ENCODE assay signal across 9 cellular contexts in the genomic region with DNA sequence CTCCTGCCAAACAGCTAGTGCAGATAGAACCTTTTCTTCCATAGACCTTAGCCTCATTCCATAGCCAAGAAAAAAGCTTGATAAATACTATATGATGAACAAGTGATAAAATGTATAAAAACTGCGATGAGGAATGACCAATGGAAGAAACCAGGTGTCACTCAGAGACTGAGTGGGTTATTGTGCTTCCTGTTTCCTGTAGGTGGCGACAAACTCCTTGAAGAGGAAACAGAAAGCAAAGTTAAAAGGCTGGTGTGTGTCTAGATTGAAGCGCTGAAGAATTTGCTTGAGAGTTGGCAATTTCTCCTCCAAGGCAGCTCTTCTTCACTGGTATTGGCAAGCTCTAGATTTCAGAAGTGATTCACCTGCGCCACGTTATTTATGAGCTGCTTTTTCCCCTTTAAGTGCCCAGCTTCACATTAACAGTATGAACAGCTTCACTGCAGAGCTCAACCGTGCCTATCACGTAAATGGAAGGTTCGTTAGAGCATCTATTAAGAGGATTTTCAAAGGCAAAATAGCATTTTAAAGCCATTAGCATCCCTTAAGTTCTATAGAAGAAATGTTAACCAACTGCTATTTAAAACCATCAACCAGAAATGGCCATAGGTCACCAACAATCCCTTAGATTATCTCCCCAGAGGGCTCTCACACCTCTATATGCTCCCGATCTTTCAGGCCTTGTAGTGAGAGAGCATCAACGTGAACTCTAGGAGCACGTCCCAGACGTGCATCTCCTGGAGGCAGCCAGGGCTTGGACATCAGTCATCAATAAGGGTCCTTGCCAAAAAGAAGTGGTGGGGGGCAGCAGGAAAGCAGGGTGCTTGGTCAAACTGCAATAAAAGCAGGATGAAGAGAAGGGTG.
DNase-seq lines count a peak whose midpoint lies in the region; ATAC-seq, FAIRE-seq and TF ChIP-seq lines count a peak whose summit lies in the region.
"Had no signal": no experiment of that assay in that cellular context is flagged by ENCODE, and none has a peak within 500 bp of the region (broad histone marks: within the 10 kb centered on the region; RNA-seq: fewer than 3 reads in every experiment).

No MANE protein-coding gene starts in this region.

- WGBS in H1 (ENCODE audit: extremely low coverage in 1 of 2, insufficient coverage in 1 of 2, insufficient read length in 1 of 2, insufficient replicate concordance in 2 of 2, low coverage in 1 of 2, low lambda C conversion rate in 2 of 2, missing lambda C conversion rate in 1 of 2), 2 experiments, result 59% methylated on average over 12 of the region's 12 CpGs; no CpG with 5 or more reads in 1 of the 2 experiments

- H2BK15ac ChIP-seq in H1 (ENCODE audit: low read length), result no peak overlapping the region

- H3K56ac ChIP-seq in H1 (replicated peaks; ENCODE audit: insufficient read length, low read depth, low read length), result no peak overlapping the region

- no peak overlapping the region for H2BK20ac ChIP-seq in H1 (ENCODE audit: low read length)

- no peak overlapping the region for H3K14ac ChIP-seq in H1 (ENCODE audit: insufficient read length)

- H3K23ac ChIP-seq in H1 (ENCODE audit: insufficient read length), result no peak overlapping the region

- no peak overlapping the region for H4K91ac ChIP-seq in H1 (replicated peaks; ENCODE audit: insufficient read length, low read length)

- no peak overlapping the region for H2AK5ac ChIP-seq in H1 (ENCODE audit: low read depth, low read length)

- TF ChIP-seq CTCF in H1 (IDR thresholded peaks at IDR 0.05; ENCODE audit: control extremely low read depth in 1 of 3, insufficient read depth in 1 of 3, low read depth in 1 of 3, low read length in 3 of 3), result peak in 2 of 3 experiments; percentile 81; a peak in 3 of 4 replicates
- peak; percentile 47 to 83 (median 60) for TF ChIP-seq CTCF in vagina (IDR thresholded peaks at IDR 0.05)

- no peaks in the 10 kb centered on the region for H3K23me2 ChIP-seq in H1 (ENCODE audit: low read depth, low read length)

- no peak overlapping the region for H3K4ac ChIP-seq in H1 (replicated peaks; ENCODE audit: insufficient read length, low read depth, low read length)

- H2AFZ ChIP-seq in H1 (ENCODE audit: low read length), result no peak overlapping the region

- no peak overlapping the region for H3K18ac ChIP-seq in H1 (ENCODE audit: extremely low read depth, low read length)

- no peak overlapping the region for H3K4me2 ChIP-seq in H1 (ENCODE audit: insufficient read depth in 1 of 2, low read depth in 2 of 2, low read length in 2 of 2)
- H3K4me2 ChIP-seq: BLaER1 had no signal

- H3K9me3 ChIP-seq in H1 (ENCODE audit: insufficient read depth in 2 of 2, low read depth in 1 of 2, low read length in 1 of 2) (no peaks in the 10 kb centered on the region), vagina (no peaks in the 10 kb centered on the region)

- H4K8ac ChIP-seq in H1 (ENCODE audit: extremely low read depth, insufficient read depth, low read length), result no peak overlapping the region

- no peak overlapping the region for H3K9ac ChIP-seq in H1 (replicated peaks in 1 of 4; ENCODE audit: extremely low read depth in 1 of 4, low read depth in 3 of 4, low read length in 3 of 4)
- H3K9ac ChIP-seq: BLaER1 had no signal

- no peak overlapping the region for H2BK120ac ChIP-seq in H1 (replicated peaks; ENCODE audit: low read depth, low read length)

- H3K27me3 ChIP-seq in H1 (replicated peaks in 1 of 4; ENCODE audit: control insufficient read depth in 3 of 4, extremely low read depth in 1 of 4, insufficient read depth in 3 of 4, low read length in 3 of 4), result no peaks in the 10 kb centered on the region; a peak in 1 of 7 replicates
- H3K27me3 ChIP-seq in vagina, result no peaks in the 10 kb centered on the region
- H3K27me3 ChIP-seq: BLaER1 had no signal

- intact Hi-C loops in vagina (cut with DNase I), result no loop called here

- TF ChIP-seq EP300 in H1 (IDR thresholded peaks at IDR 0.05; ENCODE audit: borderline replicate concordance in 1 of 2, low read depth in 2 of 2, low read length in 2 of 2), result no peak

- no peak for TF ChIP-seq POLR2A in H1 (IDR thresholded peaks at IDR 0.05; ENCODE audit: control extremely low read depth in 1 of 2, low read depth in 2 of 2, low read length in 2 of 2)
- TF ChIP-seq POLR2A in vagina (IDR thresholded peaks at IDR 0.05), result no peak

- H3K36me3 ChIP-seq in H1 (ENCODE audit: control insufficient read depth in 2 of 4, insufficient read depth in 4 of 4, low read length in 3 of 4) (no peaks in the 10 kb centered on the region), vagina (no peaks in the 10 kb centered on the region)
- H3K36me3 ChIP-seq: BLaER1 had no signal

- peak; percentile 75 for ATAC-seq in GM21737 (IDR thresholded peaks at IDR 0.05; ENCODE audit: unreplicated experiment)

- H3K4me1 ChIP-seq in H1 (replicated peaks in 1 of 4; ENCODE audit: control insufficient read depth in 3 of 4, insufficient read depth in 4 of 4, low read length in 3 of 4) (no peaks in the 10 kb centered on the region), vagina (peaks cover 6% of the 10 kb centered on the region)
- H3K4me1 ChIP-seq: BLaER1 had no signal

- no peak overlapping the region for H2BK5ac ChIP-seq in H1 (ENCODE audit: low read depth, low read length)

- POLR2A ChIA-PET in H1 (lab: Charles Lee; ENCODE audit: partially characterized antibody), result interaction anchor here (0.9 kb wide), 1 partner anchor 10 kb away, joined by 3 read pairs; no protein-coding TSS in a partner anchor

- H4K5ac ChIP-seq in H1 (ENCODE audit: insufficient read length, low read depth, low read length), result no peak overlapping the region

- H3K27ac ChIP-seq in H1 (ENCODE audit: low read depth, low read length) (no peak overlapping the region), vagina (no peak overlapping the region)
- H3K27ac ChIP-seq: BLaER1 had no signal

- peak; percentile 61 for DNase-seq in SIG-M5 treated with dmso at 0.1 percent for 504 hours (lab: John Stamatoyannopoulos, UW; ENCODE audit: unreplicated experiment)
- no peak for DNase-seq in SIG-M5 (lab: John Stamatoyannopoulos, UW)
- peak; percentile 74 for DNase-seq in NAMALWA (ENCODE audit: low spot score)
- DNase-seq in SHP77 (lab: John Stamatoyannopoulos, UW), result peak; percentile 44 to 70
- DNase-seq in H1 (ENCODE audit: low read depth in 1 of 2, low spot score in 2 of 2), result peak in 1 of 2 experiments; percentile 13
- DNase-seq in lung microvascular endothelial cell (ENCODE audit: low read depth in 2 of 2), result peak; percentile 41 to 42
- DNase-seq in vagina (ENCODE audit: extremely low spot score in 2 of 2), result no peak

- no peak overlapping the region for H2BK12ac ChIP-seq in H1 (ENCODE audit: low read depth, low read length)

- no peaks in the 10 kb centered on the region; the same call in 1 of the 2 replicates for H3K79me1 ChIP-seq in H1 (ENCODE audit: low read depth, low read length)

- H4K20me1 ChIP-seq in H1 (replicated peaks in 1 of 2; ENCODE audit: control insufficient read depth in 1 of 2, insufficient read depth in 2 of 2, low read length in 2 of 2), result no peaks in the 10 kb centered on the region
- H4K20me1 ChIP-seq: BLaER1 had no signal

- no peak overlapping the region for H3K4me3 ChIP-seq in H1 (ENCODE audit: extremely low read depth in 1 of 4, insufficient read depth in 2 of 4, low read depth in 3 of 4, low read length in 4 of 4)
- no peak overlapping the region for H3K4me3 ChIP-seq in vagina
- H3K4me3 ChIP-seq: BLaER1 had no signal

- peak; percentile 96 for FAIRE-seq in H1 (lab: Jason Lieb, UNC)

- CTCF ChIA-PET in H1 (lab: Charles Lee; ENCODE audit: partially characterized antibody), result interaction anchor here (0.6 to 2.4 kb wide), 27 partner anchors 8 to 948 kb away, joined by 3 to 9 read pairs (median 4); no protein-coding TSS in a partner anchor

- H3K79me2 ChIP-seq in H1 (ENCODE audit: control insufficient read depth in 1 of 2, insufficient read depth in 2 of 2, low read length in 2 of 2), result no peaks in the 10 kb centered on the region

- peak; percentile 92 to 95 for TF ChIP-seq RAD21 in H1 (IDR thresholded peaks at IDR 0.05 in 1 of 2, conservative IDR thresholded peaks at IDR 0.05 in 1 of 2; ENCODE audit: low read depth in 2 of 2, low read length in 2 of 2)

TF ChIP-seq in H1, 55 proteins besides CTCF, POLR2A, EP300 and RAD21:
- TF ChIP-seq CBX5 (IDR thresholded peaks at IDR 0.05; ENCODE audit: low read depth, low read length), result no peak
- TF ChIP-seq CEBPB (IDR thresholded peaks at IDR 0.05; ENCODE audit: low read depth, low read length), result no peak
- TF ChIP-seq EZH2 (IDR thresholded peaks at IDR 0.05; ENCODE audit: low read depth, low read length, severe bottlenecking), result no peak
- no peak for TF ChIP-seq HDAC6 (IDR thresholded peaks at IDR 0.05; ENCODE audit: low read depth, low read length)
- TF ChIP-seq CHD1 (IDR thresholded peaks at IDR 0.05; ENCODE audit: low read depth, low read length), result no peak
- no peak for TF ChIP-seq SRF (IDR thresholded peaks at IDR 0.05; ENCODE audit: low read depth, low read length)
- no peak for TF ChIP-seq ZNF274 (IDR thresholded peaks at IDR 0.05; ENCODE audit: borderline replicate concordance, extremely low read depth, low read length)
- TF ChIP-seq JUN (IDR thresholded peaks at IDR 0.05; ENCODE audit: low read depth, low read length), result no peak
- TF ChIP-seq, protein P1, sequence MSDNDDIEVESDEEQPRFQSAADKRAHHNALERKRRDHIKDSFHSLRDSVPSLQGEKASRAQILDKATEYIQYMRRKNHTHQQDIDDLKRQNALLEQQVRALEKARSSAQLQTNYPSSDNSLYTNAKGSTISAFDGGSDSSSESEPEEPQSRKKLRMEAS (IDR thresholded peaks at IDR 0.05), result no peak
- no peak for TF ChIP-seq SP1 (IDR thresholded peaks at IDR 0.05; ENCODE audit: low read depth, low read length)
- no peak for TF ChIP-seq MAFK (IDR thresholded peaks at IDR 0.05; ENCODE audit: low read depth, low read length)
- TF ChIP-seq, protein P2, sequence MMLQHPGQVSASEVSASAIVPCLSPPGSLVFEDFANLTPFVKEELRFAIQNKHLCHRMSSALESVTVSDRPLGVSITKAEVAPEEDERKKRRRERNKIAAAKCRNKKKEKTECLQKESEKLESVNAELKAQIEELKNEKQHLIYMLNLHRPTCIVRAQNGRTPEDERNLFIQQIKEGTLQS (IDR thresholded peaks at IDR 0.05; ENCODE audit: insufficient read depth, low read depth, low read length), result no peak
- no peak for TF ChIP-seq TCF12 (IDR thresholded peaks at IDR 0.05; ENCODE audit: low read depth, low read length)

Comparison
In these comparisons a context has a peak if more than half of its experiments do, and no peak if none do; other contexts are left out.
1. DNase-seq: peak in SIG-M5 treated with dmso at 0.1 percent for 504 hours (single experiment), NAMALWA (single experiment), SHP77 (2 of 2) and lung microvascular endothelial cell (2 of 2); none in SIG-M5 (single experiment) and vagina (0 of 2).